In the genomic region with DNA sequence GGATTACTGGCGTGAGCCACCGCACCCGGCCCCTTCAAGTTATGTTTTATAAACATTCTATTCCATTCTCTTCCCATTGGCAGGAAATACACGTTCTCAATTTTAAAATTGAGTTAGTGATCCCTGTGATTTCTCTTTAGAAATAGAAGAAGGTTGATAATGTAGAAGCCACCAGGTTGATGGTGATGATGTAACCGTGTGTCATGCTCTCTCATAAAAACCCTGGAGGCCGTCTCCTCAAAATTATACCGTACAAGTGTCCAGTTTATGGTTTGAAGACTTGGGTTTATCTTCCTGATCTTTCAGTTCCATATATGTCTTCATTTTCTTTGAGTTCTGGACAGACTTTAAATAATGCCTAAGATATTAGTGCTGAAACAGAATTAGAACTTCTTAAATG, we compare ENCODE assay signal across 25 cellular contexts.
"Had no signal": no experiment of that assay in that cellular context is flagged by ENCODE, and none has a peak within 500 bp of the region (broad histone marks: within the 10 kb centered on the region; RNA-seq: fewer than 3 reads in every experiment).

No MANE protein-coding gene starts in this region.

- ATAC-seq: activated CD8-positive, alpha-beta memory T cell treated with anti-CD3 and anti-CD28 coated beads, Interleukin-2, amount 10 ng/mL, durations not matched to agents 7 days and 5 days; activated CD8-positive, alpha-beta T cell treated with anti-CD3 and anti-CD28 coated beads, Interleukin-2, amount 10 ng/mL, durations not matched to agents 7 days and 5 days; naive thymus-derived CD4-positive, alpha-beta T cell; right lobe of liver; WTC11 had no signal

- H3K9me3 ChIP-seq: ascending aorta, left ventricle myocardium inferior, ovary, right lobe of liver, stomach, thyroid gland, upper lobe of left lung, vagina had no signal

- H3K4me3 Mint-ChIP-seq: activated CD8-positive, alpha-beta memory T cell treated with anti-CD3 and anti-CD28 coated beads, Interleukin-2, amount 10 ng/mL, durations not matched to agents 7 days and 5 days; activated CD8-positive, alpha-beta T cell treated with anti-CD3 and anti-CD28 coated beads, Interleukin-2, amount 10 ng/mL, durations not matched to agents 7 days and 5 days; activated naive CD8-positive, alpha-beta T cell treated with anti-CD3 and anti-CD28 coated beads, Interleukin-2, amount 10 ng/mL, durations not matched to agents 7 days and 5 days; brain; mesothelial cell of epicardium; naive thymus-derived CD4-positive, alpha-beta T cell; T-helper 1 cell treated with Interleukin-12 subunit alpha and Interleukin-12 subunit beta and Interleukin-4 antibody, amounts not matched to agents 30 μg/mL and 1 μg/mL, for 36 hours; WTC11 had no signal

- H3K9me3 Mint-ChIP-seq: activated naive CD8-positive, alpha-beta T cell treated with anti-CD3 and anti-CD28 coated beads, Interleukin-2, amount 10 ng/mL, durations not matched to agents 7 days and 5 days; T-helper 1 cell treated with Interleukin-12 subunit alpha and Interleukin-12 subunit beta and Interleukin-4 antibody, amounts not matched to agents 30 μg/mL and 1 μg/mL, for 36 hours had no signal

- H3K4me3 ChIP-seq: ascending aorta, left ventricle myocardium inferior, ovary, right lobe of liver, stomach, thyroid gland, upper lobe of left lung, vagina had no signal

- DNase-seq: activated CD8-positive, alpha-beta memory T cell treated with anti-CD3 and anti-CD28 coated beads, Interleukin-2, amount 10 ng/mL, durations not matched to agents 7 days and 5 days; activated CD8-positive, alpha-beta T cell treated with anti-CD3 and anti-CD28 coated beads, Interleukin-2, amount 10 ng/mL, durations not matched to agents 7 days and 5 days; activated effector memory CD4-positive, alpha-beta T cell treated with Interleukin-2 at 50 U/mL for 16 hours; activated naive CD4-positive, alpha-beta T cell treated with Interleukin-2 at 50 U/mL for 16 hours; activated naive CD8-positive, alpha-beta T cell treated with anti-CD3 and anti-CD28 coated beads, Interleukin-2, amount 10 ng/mL, durations not matched to agents 7 days and 5 days; cortex of kidney; islet precursor cell; left ventricle myocardium inferior; naive thymus-derived CD4-positive, alpha-beta T cell; ovary; right lobe of liver; stimulated activated CD4-positive, alpha-beta T cell treated with anti-CD3 and anti-CD28 coated beads, Interleukin-4, amount 100 ng/mL, for 1 hour; stomach; SW 1271; T1000; thyroid gland had no signal

- H3K36me3 ChIP-seq: ovary had no signal

- H3K27me3 ChIP-seq: ascending aorta, ovary, right lobe of liver, stomach, thyroid gland, upper lobe of left lung, vagina had no signal

- H3K27ac Mint-ChIP-seq: activated CD8-positive, alpha-beta memory T cell treated with anti-CD3 and anti-CD28 coated beads, Interleukin-2, amount 10 ng/mL, durations not matched to agents 7 days and 5 days; activated CD8-positive, alpha-beta T cell treated with anti-CD3 and anti-CD28 coated beads, Interleukin-2, amount 10 ng/mL, durations not matched to agents 7 days and 5 days; activated naive CD8-positive, alpha-beta T cell treated with anti-CD3 and anti-CD28 coated beads, Interleukin-2, amount 10 ng/mL, durations not matched to agents 7 days and 5 days; brain; mesothelial cell of epicardium; progenitor cell of endocrine pancreas; T-helper 1 cell treated with Interleukin-12 subunit alpha and Interleukin-12 subunit beta and Interleukin-4 antibody, amounts not matched to agents 30 μg/mL and 1 μg/mL, for 36 hours; WTC11 had no signal

- H3K27ac ChIP-seq: ascending aorta, left ventricle myocardium inferior, ovary, right lobe of liver, stomach, thyroid gland, upper lobe of left lung, vagina had no signal

- H3K4me1 Mint-ChIP-seq: mesothelial cell of epicardium, WTC11 had no signal

- H3K27me3 Mint-ChIP-seq: activated CD8-positive, alpha-beta memory T cell treated with anti-CD3 and anti-CD28 coated beads, Interleukin-2, amount 10 ng/mL, durations not matched to agents 7 days and 5 days; activated naive CD8-positive, alpha-beta T cell treated with anti-CD3 and anti-CD28 coated beads, Interleukin-2, amount 10 ng/mL, durations not matched to agents 7 days and 5 days; naive thymus-derived CD4-positive, alpha-beta T cell; progenitor cell of endocrine pancreas had no signal

- H3K4me1 ChIP-seq: left ventricle myocardium inferior, vagina had no signal

- FAIRE-seq: frontal cortex had no signal
